Comparison of ENCODE assay signal across 8 cellular contexts in the genomic region with DNA sequence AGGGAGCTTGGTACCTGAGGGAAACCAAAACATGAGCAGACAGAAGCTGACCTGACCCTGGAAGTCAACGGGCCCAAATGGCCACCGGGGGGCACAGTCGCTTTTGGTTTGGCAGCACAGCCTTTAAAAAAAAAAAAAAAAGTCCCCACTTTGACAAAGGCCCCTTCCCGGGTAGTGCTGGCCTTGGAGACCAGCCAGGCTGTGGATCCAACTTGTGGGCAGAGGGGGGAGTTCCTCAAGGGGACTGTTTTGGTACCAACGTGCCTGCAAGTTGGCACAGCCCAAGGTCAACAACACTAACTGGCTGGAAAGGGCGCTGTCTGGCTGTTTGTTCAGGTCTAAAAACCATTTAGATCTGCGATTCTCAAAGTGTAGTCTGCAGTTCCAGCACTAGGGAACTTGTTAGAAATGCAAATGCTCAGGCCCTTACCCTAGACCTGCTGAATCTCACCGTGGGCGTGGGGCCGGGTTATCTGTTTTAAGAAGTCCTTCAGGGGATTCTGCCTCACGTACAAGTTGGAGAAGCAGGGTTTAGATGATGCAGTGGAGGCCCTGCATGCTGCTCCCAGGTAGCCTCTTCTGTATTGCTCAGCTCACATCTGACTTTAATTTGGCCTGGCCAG.
DNase-seq lines count a peak whose midpoint lies in the region; ATAC-seq and TF ChIP-seq lines count a peak whose summit lies in the region.

No MANE protein-coding gene starts in this region.

- H3K4me1 Mint-ChIP-seq in activated naive CD4-positive, alpha-beta T cell treated with anti-CD3 and anti-CD28 coated beads, Interleukin-2, amount 10 ng/mL, durations not matched to agents 7 days and 5 days = peaks cover 63% of the 10 kb centered on the region
- H3K4me1 Mint-ChIP-seq in glutamatergic neuron (ENCODE audit: low read depth, unreplicated experiment) = peaks cover 10% of the 10 kb centered on the region

- H3K27me3 ChIP-seq in testis = no peaks in the 10 kb centered on the region

- H3K9me3 ChIP-seq in testis = no peaks in the 10 kb centered on the region

- H3K27ac Mint-ChIP-seq in activated naive CD4-positive, alpha-beta T cell treated with anti-CD3 and anti-CD28 coated beads, Interleukin-2, amount 10 ng/mL, durations not matched to agents 7 days and 5 days = peak overlapping the region; percentile 89
- H3K27ac Mint-ChIP-seq in glutamatergic neuron (ENCODE audit: unreplicated experiment) = no peak overlapping the region

- no peaks in the 10 kb centered on the region for H3K36me3 ChIP-seq in testis (ENCODE audit: low read depth, missing control alignments)

- H3K27me3 Mint-ChIP-seq in activated naive CD4-positive, alpha-beta T cell treated with anti-CD3 and anti-CD28 coated beads, Interleukin-2, amount 10 ng/mL, durations not matched to agents 7 days and 5 days = peaks cover 25% of the 10 kb centered on the region
- no peaks in the 10 kb centered on the region for H3K27me3 Mint-ChIP-seq in glutamatergic neuron (ENCODE audit: unreplicated experiment)

- TF ChIP-seq CTCF in glutamatergic neuron (IDR thresholded peaks at IDR 0.05; ENCODE audit: partially characterized antibody, unreplicated experiment) = peak; percentile 50
- TF ChIP-seq CTCF in omental fat pad (IDR thresholded peaks at IDR 0.05) = no peak
- TF ChIP-seq CTCF in testis (IDR thresholded peaks at IDR 0.05) = peak; percentile 22 to 43 (median 40)

- no peak overlapping the region for H3K4me3 ChIP-seq in testis

- H3K27ac ChIP-seq in testis = peak overlapping the region; percentile 73 to 74

- peaks cover 7% of the 10 kb centered on the region for H3K9me3 Mint-ChIP-seq in activated naive CD4-positive, alpha-beta T cell treated with anti-CD3 and anti-CD28 coated beads, Interleukin-2, amount 10 ng/mL, durations not matched to agents 7 days and 5 days
- no peaks in the 10 kb centered on the region for H3K9me3 Mint-ChIP-seq in glutamatergic neuron (ENCODE audit: unreplicated experiment)

- H3K4me1 ChIP-seq in testis = peaks cover 24% of the 10 kb centered on the region

- peak overlapping the region; percentile 74 for H3K4me3 Mint-ChIP-seq in activated naive CD4-positive, alpha-beta T cell treated with anti-CD3 and anti-CD28 coated beads, Interleukin-2, amount 10 ng/mL, durations not matched to agents 7 days and 5 days
- no peak overlapping the region for H3K4me3 Mint-ChIP-seq in glutamatergic neuron (ENCODE audit: unreplicated experiment)

- peaks cover 37% of the 10 kb centered on the region for H3K36me3 Mint-ChIP-seq in activated naive CD4-positive, alpha-beta T cell treated with anti-CD3 and anti-CD28 coated beads, Interleukin-2, amount 10 ng/mL, durations not matched to agents 7 days and 5 days
- peaks cover 5% of the 10 kb centered on the region for H3K36me3 Mint-ChIP-seq in glutamatergic neuron (ENCODE audit: unreplicated experiment)

- intact Hi-C loops in testis (cut with DNase I; ENCODE audit: low total_unique reads) = no loop called here

- peak; percentile 62 for DNase-seq in DMS53 treated with DMSO at 0.1 percent for 48 hours (lab: John Stamatoyannopoulos, UW; ENCODE audit: unreplicated experiment)
- peak; percentile 49 for DNase-seq in KG1 (lab: John Stamatoyannopoulos, UW)
- DNase-seq in SHP77 treated with DMSO at 0.1 percent for 48 hours (lab: John Stamatoyannopoulos, UW) = peak; percentile 92
- peak; percentile 81 for DNase-seq in activated naive CD4-positive, alpha-beta T cell treated with anti-CD3 and anti-CD28 coated beads, Interleukin-2, amount 10 ng/mL, durations not matched to agents 7 days and 5 days
- peak; percentile 79 for DNase-seq in glutamatergic neuron
- DNase-seq in omental fat pad (ENCODE audit: low spot score) = no peak
- DNase-seq in testis = peak; percentile 82

- CTCF ChIA-PET in activated naive CD4-positive, alpha-beta T cell treated with anti-CD3 and anti-CD28 coated beads, Interleukin-2, amount 10 ng/mL, durations not matched to agents 7 days and 5 days (lab: Charles Lee) = interaction anchor here (0.6 to 2.7 kb wide), 12 partner anchors 79 to 1178 kb away, joined by 3 to 11 read pairs (median 3); no protein-coding TSS in a partner anchor

- 26 to 31% methylated on average over 11 of the region's 11 CpGs for WGBS in testis, 2 donors

- ATAC-seq in GM21737 (IDR thresholded peaks at IDR 0.05; ENCODE audit: unreplicated experiment) = peak; percentile 28
- ATAC-seq in omental fat pad (ENCODE audit: low FRiP score) = peak; percentile 17

- TF ChIP-seq POLR2A in testis (IDR thresholded peaks at IDR 0.05) = no peak

Comparison
In these comparisons a context has a peak if more than half of its experiments do, and no peak if none do; other contexts are left out.
1. CTCF ChIP-seq: peak in glutamatergic neuron (single experiment) and testis (3 of 3); none in omental fat pad (0 of 3).